ENCODE assay signal across 19 cellular contexts in the genomic region with DNA sequence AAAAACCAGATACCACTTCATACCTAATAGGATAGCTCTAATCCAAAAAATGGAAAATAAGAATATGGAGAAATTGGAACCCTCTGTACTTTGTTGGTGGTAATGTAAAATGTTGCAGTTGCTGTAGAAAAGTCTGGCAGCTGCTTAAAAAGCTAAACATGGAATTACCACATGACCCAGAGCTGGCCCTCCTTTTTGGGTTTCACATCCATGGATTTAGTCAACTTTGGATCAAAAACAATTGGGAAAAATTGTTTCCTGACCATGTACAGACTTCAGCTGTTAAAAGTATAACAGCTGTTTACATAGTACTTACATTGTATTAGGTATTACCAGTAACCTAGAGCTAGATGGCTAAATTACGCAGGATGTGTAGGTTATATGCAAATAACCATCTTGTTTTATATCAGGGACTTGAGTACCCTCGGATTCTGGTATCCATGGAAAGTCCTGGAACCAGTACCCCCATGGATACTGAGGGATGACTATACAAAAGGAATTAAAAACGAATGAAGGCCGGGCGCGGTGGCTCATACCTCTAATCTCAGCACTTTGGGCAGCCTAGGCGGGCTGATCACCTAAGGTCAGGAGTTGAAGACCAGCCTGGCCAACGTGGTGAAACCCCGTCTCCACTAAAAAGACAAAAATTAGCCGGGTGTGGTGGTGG. TPM values are rescaled to one million over a fixed set of nuclear protein-coding genes. Genes with fewer than 3 reads are reported as not detected.
DNase-seq lines count a peak whose midpoint lies in the region; ATAC-seq, FAIRE-seq and TF ChIP-seq lines count a peak whose summit lies in the region.
"Had no signal": no experiment of that assay in that cellular context is flagged by ENCODE, and none has a peak within 500 bp of the region (broad histone marks: within the 10 kb centered on the region; RNA-seq: fewer than 3 reads in every experiment).

No MANE protein-coding gene starts in this region.

- ATAC-seq in HG02884 (IDR thresholded peaks at IDR 0.05; ENCODE audit: unreplicated experiment): no peak

- no peak overlapping the region for H3K27ac Mint-ChIP-seq in neural crest cell (ENCODE audit: unreplicated experiment)

- no peaks in the 10 kb centered on the region for H3K9me3 Mint-ChIP-seq in neural crest cell
- H3K9me3 Mint-ChIP-seq: CD4-positive, alpha-beta T cell had no signal

- DNase-seq in GM12891 (ENCODE audit: insufficient read length, low spot score) (no peak), RWPE1 (ENCODE audit: low spot score) (no peak), fibroblast of peridontal ligament (ENCODE audit: extremely low read depth) (peak; percentile 8), neural crest cell (ENCODE audit: low read depth, low spot score) (no peak), GM20000 (ENCODE audit: low spot score) (no peak), activated gamma-delta T cell treated with Interleukin-2 at 50 U/mL for 16 hours (no peak)
- DNase-seq in NK-92 treated with Interleukin-12 subunit alpha and Interleukin-12 subunit beta, amount 100 ng/mL, for 24 hours (lab: John Stamatoyannopoulos, UW): no peak
- DNase-seq: BE2C; CD4-positive, alpha-beta T cell; GF-D8; GOT3; KG1; NCI-H1417; NCI-H187; NCI-H2107; NCI-H510A; NCI-H774 had no signal

- CTCF ChIA-PET in RWPE1 (lab: Yijun Ruan, JAX): interaction anchor here (0.9 kb wide), 1 partner anchor 38 kb away, joined by 5 read pairs; no protein-coding TSS in a partner anchor

- H3K36me3 Mint-ChIP-seq in neural crest cell (ENCODE audit: low read depth): peaks cover 15% of the 10 kb centered on the region

- TF ChIP-seq CTCF in RWPE1 (conservative IDR thresholded peaks at IDR 0.05; ENCODE audit: low read depth): no peak
- TF ChIP-seq CTCF in neural crest cell (conservative IDR thresholded peaks at IDR 0.05): no peak
- TF ChIP-seq CTCF in GM20000 (IDR thresholded peaks at IDR 0.05; ENCODE audit: extremely low read depth, missing control alignments): no peak

- POLR2A ChIA-PET in RWPE1 (lab: Yijun Ruan, JAX; ENCODE audit: low non-redundant PET): no interaction called here

- H3K27ac ChIP-seq in RWPE1: peak overlapping the region; percentile 47

- FAIRE-seq in GM12891 (lab: Jason Lieb, UNC): peak; percentile 20
- FAIRE-seq: GM18507 had no signal

- peaks cover 21% of the 10 kb centered on the region for H3K4me1 Mint-ChIP-seq in neural crest cell

- H3K4me3 Mint-ChIP-seq in neural crest cell: peak overlapping the region; percentile 27
- H3K4me3 Mint-ChIP-seq: CD4-positive, alpha-beta T cell had no signal

- H3K27me3 Mint-ChIP-seq in neural crest cell (ENCODE audit: low read depth): no peaks in the 10 kb centered on the region
- H3K27me3 Mint-ChIP-seq: CD4-positive, alpha-beta T cell had no signal

- peak; percentile 39; the same call in 1 of the 2 replicates for TF ChIP-seq POLR2A in GM12891 (IDR thresholded peaks at IDR 0.05; ENCODE audit: low read depth, low read length)

TF ChIP-seq in GM12891, 5 proteins besides CTCF, POLR2A, EP300 and RAD21:
- TF ChIP-seq POU2F2 (IDR thresholded peaks at IDR 0.05; ENCODE audit: low read depth, low read length) (no peak), POLR2AphosphoS5 (IDR thresholded peaks at IDR 0.05; ENCODE audit: low read depth, low read length) (no peak), PAX5 (IDR thresholded peaks at IDR 0.05; ENCODE audit: insufficient read depth, low read length, severe bottlenecking) (no peak), TAF1 (IDR thresholded peaks at IDR 0.05; ENCODE audit: low read depth, low read length) (no peak), SPI1 (IDR thresholded peaks at IDR 0.05; ENCODE audit: low read depth, low read length) (no peak)

RNA-seq across cellular contexts. Expression of a gene that starts 15.9 kb away (rescaled TPM):
- polyA plus RNA-seq in GM12891 (2012; ENCODE audit: low read depth, missing spikeins): 111 TPM
- 252 and 254 TPM in 2 replicates for total RNA-seq in neural crest cell

RNA-seq across cellular contexts. Expression of a gene that starts 35.5 kb away (rescaled TPM):
- polyA plus RNA-seq in GM12891 (2012; ENCODE audit: low read depth, missing spikeins): 11.9 TPM
- total RNA-seq in neural crest cell: 30.1 and 30.5 TPM in 2 replicates

RNA-seq across cellular contexts. Expression of a gene that starts 39.5 kb away (rescaled TPM):
- polyA plus RNA-seq in GM12891 (2012; ENCODE audit: low read depth, missing spikeins): 33.7 TPM
- 38.7 and 40.0 TPM in 2 replicates for total RNA-seq in neural crest cell
